ENCODE assay signal across 21 cellular contexts in the genomic region with DNA sequence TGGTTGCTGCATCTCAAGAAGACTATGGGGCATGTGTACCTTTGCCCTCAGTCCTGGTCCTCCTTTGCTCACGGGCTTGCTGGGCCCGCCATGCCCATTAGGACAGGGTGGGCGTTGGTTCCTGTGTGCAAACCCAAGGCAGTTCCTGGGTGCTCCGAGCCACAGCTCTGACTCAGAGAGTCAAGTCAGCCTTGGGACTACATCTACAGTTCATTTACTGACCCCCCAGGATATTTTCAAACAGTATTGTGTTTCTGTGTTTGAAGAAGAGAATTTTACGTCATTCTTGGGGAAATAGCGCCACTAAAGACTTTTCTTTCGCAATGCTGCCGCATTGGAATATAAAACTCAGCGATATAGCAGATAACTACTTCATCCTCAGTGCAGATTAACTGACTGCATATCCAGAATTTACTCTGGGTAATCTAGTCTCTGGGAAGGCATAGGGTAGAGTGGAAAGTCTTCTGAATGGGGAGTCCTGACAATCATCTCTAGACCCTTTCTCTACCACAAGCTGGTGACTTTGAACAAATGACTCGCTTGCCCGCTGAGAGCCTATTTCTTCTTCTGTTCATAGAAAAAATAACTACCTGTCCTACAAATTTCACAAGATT.
"Had no signal": no experiment of that assay in that cellular context is flagged by ENCODE, and none has a peak within 500 bp of the region (broad histone marks: within the 10 kb centered on the region; RNA-seq: fewer than 3 reads in every experiment).

No MANE protein-coding gene starts in this region.

- H3K36me3 ChIP-seq: breast epithelium, esophagus squamous epithelium, heart left ventricle, lower lobe of right lung, sigmoid colon, thoracic aorta, upper lobe of left lung had no signal

- H3K4me3 ChIP-seq: breast epithelium, esophagus squamous epithelium, heart left ventricle, lower lobe of right lung, sigmoid colon, thoracic aorta, upper lobe of left lung had no signal

- DNase-seq: activated CD4-positive, alpha-beta memory T cell treated with anti-CD3 and anti-CD28 coated beads, Interleukin-2, amount 10 ng/mL, durations not matched to agents 7 days and 5 days; activated CD4-positive, alpha-beta T cell treated with anti-CD3 and anti-CD28 coated beads, Interleukin-2, amount 10 ng/mL, durations not matched to agents 24 days and 14 days; activated effector memory CD4-positive, alpha-beta T cell treated with anti-CD3 and anti-CD28 coated beads, Interleukin-2, amount 50 U/mL, for 16 hours; activated naive CD4-positive, alpha-beta T cell treated with anti-CD3 and anti-CD28 coated beads, Interleukin-2, amount 50 U/mL, for 16 hours; aorta; cortex of kidney; endodermal cell; esophagus squamous epithelium; heart left ventricle; kidney; lower lobe of right lung; naive thymus-derived CD4-positive, alpha-beta T cell; sigmoid colon; stimulated activated CD4-positive, alpha-beta T cell treated with anti-CD3 and anti-CD28 coated beads, Interleukin-2, amount 100 ng/mL, for 48 hours; stimulated activated CD8-positive, alpha-beta memory T cell treated with anti-CD3 and anti-CD28 coated beads, Interleukin-4, amount 100 ng/mL, for 48 hours; stimulated activated naive CD4-positive, alpha-beta T cell; T-cell had no signal

- H3K4me1 ChIP-seq: breast epithelium, esophagus squamous epithelium, heart left ventricle, lower lobe of right lung, upper lobe of left lung had no signal

- H3K27ac ChIP-seq: breast epithelium, esophagus squamous epithelium, heart left ventricle, lower lobe of right lung, thoracic aorta, upper lobe of left lung, VCaP had no signal

- H3K9me3 ChIP-seq: esophagus squamous epithelium, lower lobe of right lung, sigmoid colon, thoracic aorta had no signal

- H3K27me3 ChIP-seq: breast epithelium, esophagus squamous epithelium, heart left ventricle, sigmoid colon, upper lobe of left lung had no signal
